ENCODE assay signal across 35 cellular contexts in genomic region chr18:21295101-21295500, GRCh38.
"Had no signal": no experiment of that assay in that cellular context is flagged by ENCODE, and none has a peak within 500 bp of the region (broad histone marks: within the 10 kb centered on the region; RNA-seq: fewer than 3 reads in every experiment).

No MANE protein-coding gene starts in this region.

- H3K27me3 Mint-ChIP-seq: activated CD4-positive, alpha-beta T cell treated with anti-CD3 and anti-CD28 coated beads, Interleukin-2, amount 10 ng/mL, durations not matched to agents 24 days and 14 days had no signal

- H3K4me1 Mint-ChIP-seq: activated B cell treated with CpG ODN at 0.5 μM for 24 hours; activated CD4-positive, alpha-beta T cell treated with anti-CD3 and anti-CD28 coated beads, Interleukin-2, amount 10 ng/mL, durations not matched to agents 24 days and 14 days; activated naive CD8-positive, alpha-beta T cell treated with anti-CD3 and anti-CD28 coated beads for 36 hours; activated T-helper 17 cell treated with anti-CD3 and anti-CD28 coated beads, Interleukin-2, amount 50 U/mL, for 72 hours had no signal

- H3K4me1 ChIP-seq: adrenal gland, body of pancreas, breast epithelium had no signal

- H3K9me3 Mint-ChIP-seq: activated B cell treated with CpG ODN at 0.5 μM for 24 hours; activated CD4-positive, alpha-beta memory T cell treated with anti-CD3 and anti-CD28 coated beads for 36 hours; activated CD4-positive, alpha-beta T cell treated with anti-CD3 and anti-CD28 coated beads, Interleukin-2, amount 10 ng/mL, durations not matched to agents 24 days and 14 days; activated CD8-positive, alpha-beta T cell treated with anti-CD3 and anti-CD28 coated beads for 36 hours; activated naive CD4-positive, alpha-beta T cell treated with anti-CD3 and anti-CD28 coated beads for 36 hours; activated naive CD4-positive, alpha-beta T cell treated with anti-CD3 and anti-CD28 coated beads, Interleukin-2, amount 50 U/mL, for 72 hours; activated naive CD8-positive, alpha-beta T cell treated with anti-CD3 and anti-CD28 coated beads for 36 hours; activated T-cell treated with anti-CD3 and anti-CD28 coated beads, Interleukin-2, amount 50 U/mL, for 4 hours; activated T-cell treated with anti-CD3 and anti-CD28 coated beads, Interleukin-2, amount 50 U/mL, for 72 hours; activated T-helper 1 cell treated with anti-CD3 and anti-CD28 coated beads, Interleukin-12 subunit alpha, Interleukin-12 subunit beta, Interleukin-2, Interleukin-4 antibody, amounts not matched to agents 30 ng/mL and 10 ng/mL and 1 ng/mL, durations not matched to agents 14 hours and 24 hours and 36 hours; activated T-helper 17 cell treated with anti-CD3 and anti-CD28 coated beads, Interleukin-2, amount 50 U/mL, for 72 hours; T-helper 1 cell treated with Interleukin-12 subunit alpha and Interleukin-12 subunit beta and Interleukin-4 antibody, amounts not matched to agents 30 μg/mL and 1 μg/mL, for 36 hours; T-helper 2 cell treated with Interferon-gamma antibody and Interleukin-4, amounts not matched to agents 5 μg/mL and 100 μg/mL, for 36 hours had no signal

- DNase-seq: activated B cell treated with CpG ODN at 0.5 μM for 24 hours; activated CD4-positive, alpha-beta memory T cell treated with anti-CD3 and anti-CD28 coated beads for 36 hours; activated CD4-positive, alpha-beta T cell treated with anti-CD3 and anti-CD28 coated beads for 4 hours; activated CD4-positive, alpha-beta T cell treated with anti-CD3 and anti-CD28 coated beads, Interleukin-2, amount 10 ng/mL, durations not matched to agents 24 days and 14 days; activated CD4-positive, alpha-beta T cell treated with anti-CD3 and anti-CD28 coated beads, Interleukin-2, amount 50 U/mL, for 1 hour; activated CD4-positive, alpha-beta T cell treated with anti-CD3 and anti-CD28 coated beads, Interleukin-2, amount 50 U/mL, for 4 hours; activated CD4-positive, CD25-positive, alpha-beta regulatory T cell treated with anti-CD3 and anti-CD28 coated beads, Interleukin-2, amount 50 U/mL, for 72 hours; activated CD8-positive, alpha-beta memory T cell treated with anti-CD3 and anti-CD28 coated beads, Interleukin-2, amount 50 U/mL, for 4 hours; activated CD8-positive, alpha-beta T cell treated with anti-CD3 and anti-CD28 coated beads for 36 hours; activated effector memory CD4-positive, alpha-beta T cell treated with anti-CD3 and anti-CD28 coated beads, Interleukin-2, amount 50 U/mL, for 16 hours; activated gamma-delta T cell treated with Interleukin-2 at 50 U/mL for 16 hours; activated naive CD4-positive, alpha-beta T cell; activated naive CD4-positive, alpha-beta T cell treated with anti-CD3 and anti-CD28 coated beads for 36 hours; activated naive CD4-positive, alpha-beta T cell treated with anti-CD3 and anti-CD28 coated beads, Interleukin-2, amount 50 U/mL, for 16 hours; activated naive CD8-positive, alpha-beta T cell treated with anti-CD3 and anti-CD28 coated beads for 36 hours; activated T-cell treated with anti-CD3 and anti-CD28 coated beads for 4 hours; activated T-cell treated with anti-CD3 and anti-CD28 coated beads, Interleukin-2, amount 50 U/mL, for 1 hour; activated T-cell treated with anti-CD3 and anti-CD28 coated beads, Interleukin-2, amount 50 U/mL, for 4 hours; activated T-cell treated with anti-CD3 and anti-CD28 coated beads, Interleukin-2, amount 50 U/mL, for 72 hours; adrenal gland; amniotic stem cell; aorta; body of pancreas; brain microvascular endothelial cell; central memory CD4-positive, alpha-beta T cell; T-helper 1 cell; T-helper 2 cell; T-helper 9 cell had no signal

- H3K36me3 Mint-ChIP-seq: activated CD4-positive, alpha-beta memory T cell treated with anti-CD3 and anti-CD28 coated beads for 36 hours; activated naive CD4-positive, alpha-beta T cell treated with anti-CD3 and anti-CD28 coated beads, Interleukin-2, amount 50 U/mL, for 72 hours; activated naive CD8-positive, alpha-beta T cell treated with anti-CD3 and anti-CD28 coated beads for 36 hours had no signal

- H3K27me3 ChIP-seq: adrenal gland, body of pancreas, brain microvascular endothelial cell, breast epithelium had no signal

- H3K9me3 ChIP-seq: adrenal gland, body of pancreas, breast epithelium had no signal

- H3K4me3 Mint-ChIP-seq: activated B cell treated with CpG ODN at 0.5 μM for 24 hours; activated CD4-positive, alpha-beta memory T cell treated with anti-CD3 and anti-CD28 coated beads for 36 hours; activated CD4-positive, alpha-beta T cell treated with anti-CD3 and anti-CD28 coated beads, Interleukin-2, amount 10 ng/mL, durations not matched to agents 24 days and 14 days; activated CD8-positive, alpha-beta T cell treated with anti-CD3 and anti-CD28 coated beads for 36 hours; activated naive CD4-positive, alpha-beta T cell treated with anti-CD3 and anti-CD28 coated beads for 36 hours; activated naive CD8-positive, alpha-beta T cell treated with anti-CD3 and anti-CD28 coated beads for 36 hours; activated T-cell treated with anti-CD3 and anti-CD28 coated beads, Interleukin-2, amount 50 U/mL, for 4 hours; activated T-cell treated with anti-CD3 and anti-CD28 coated beads, Interleukin-2, amount 50 U/mL, for 72 hours; activated T-helper 1 cell treated with anti-CD3 and anti-CD28 coated beads, Interleukin-12 subunit alpha, Interleukin-12 subunit beta, Interleukin-2, Interleukin-4 antibody, amounts not matched to agents 30 ng/mL and 10 ng/mL and 1 ng/mL, durations not matched to agents 14 hours and 24 hours and 36 hours; activated T-helper 17 cell treated with anti-CD3 and anti-CD28 coated beads, Interleukin-2, amount 50 U/mL, for 72 hours; T-helper 1 cell treated with Interleukin-12 subunit alpha and Interleukin-12 subunit beta and Interleukin-4 antibody, amounts not matched to agents 30 μg/mL and 1 μg/mL, for 36 hours; T-helper 2 cell treated with Interferon-gamma antibody and Interleukin-4, amounts not matched to agents 5 μg/mL and 100 μg/mL, for 36 hours had no signal

- H3K27ac Mint-ChIP-seq: activated B cell treated with CpG ODN at 0.5 μM for 24 hours; activated CD4-positive, alpha-beta memory T cell treated with anti-CD3 and anti-CD28 coated beads for 36 hours; activated CD4-positive, alpha-beta T cell treated with anti-CD3 and anti-CD28 coated beads, Interleukin-2, amount 10 ng/mL, durations not matched to agents 24 days and 14 days; activated CD8-positive, alpha-beta T cell treated with anti-CD3 and anti-CD28 coated beads for 36 hours; activated naive CD4-positive, alpha-beta T cell treated with anti-CD3 and anti-CD28 coated beads for 36 hours; activated naive CD4-positive, alpha-beta T cell treated with anti-CD3 and anti-CD28 coated beads, Interleukin-2, amount 50 U/mL, for 72 hours; activated naive CD8-positive, alpha-beta T cell treated with anti-CD3 and anti-CD28 coated beads for 36 hours; activated T-cell treated with anti-CD3 and anti-CD28 coated beads, Interleukin-2, amount 50 U/mL, for 72 hours; activated T-helper 1 cell treated with anti-CD3 and anti-CD28 coated beads, Interleukin-12 subunit alpha, Interleukin-12 subunit beta, Interleukin-2, Interleukin-4 antibody, amounts not matched to agents 30 ng/mL and 10 ng/mL and 1 ng/mL, durations not matched to agents 14 hours and 24 hours and 36 hours; activated T-helper 17 cell treated with anti-CD3 and anti-CD28 coated beads, Interleukin-2, amount 50 U/mL, for 72 hours; T-helper 1 cell treated with Interleukin-12 subunit alpha and Interleukin-12 subunit beta and Interleukin-4 antibody, amounts not matched to agents 30 μg/mL and 1 μg/mL, for 36 hours; T-helper 2 cell treated with Interferon-gamma antibody and Interleukin-4, amounts not matched to agents 5 μg/mL and 100 μg/mL, for 36 hours had no signal

- H3K36me3 ChIP-seq: adrenal gland, brain microvascular endothelial cell, breast epithelium had no signal

- H3K4me3 ChIP-seq: adrenal gland, body of pancreas, breast epithelium had no signal

- H3K27ac ChIP-seq: adrenal gland, body of pancreas, brain microvascular endothelial cell, breast epithelium, VCaP had no signal
